In the genomic region with DNA sequence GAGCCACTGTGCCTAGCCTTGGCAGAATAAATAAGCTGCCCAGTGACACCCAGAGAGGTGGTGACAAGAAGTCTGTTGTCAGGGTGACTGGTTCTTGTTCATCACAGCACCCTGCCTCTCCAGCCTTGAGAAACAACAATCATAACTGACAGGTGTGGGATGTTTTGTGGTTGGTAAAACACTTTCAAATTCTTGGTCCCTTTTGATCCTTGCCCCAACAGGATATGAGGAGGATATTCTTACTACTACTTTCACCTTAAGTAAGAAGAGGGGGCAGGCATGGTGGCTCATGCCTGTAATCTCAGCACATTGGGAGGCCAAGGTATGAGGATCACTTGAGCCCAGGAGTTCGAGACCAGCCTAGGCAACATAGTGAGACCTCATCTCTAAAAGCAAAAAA, we compare ENCODE assay signal across 13 cellular contexts. TPM values are rescaled to one million over a fixed set of nuclear protein-coding genes. Genes with fewer than 3 reads are reported as not detected.
A peak's percentile ranks its signal among the peaks of the same experiment; 100 is the strongest.
DNase-seq lines count a peak whose midpoint lies in the region; ATAC-seq lines count a peak whose summit lies in the region.
"Had no signal": no experiment of that assay in that cellular context is flagged by ENCODE, and none has a peak within 500 bp of the region (broad histone marks: within the 10 kb centered on the region; RNA-seq: fewer than 3 reads in every experiment).

No MANE protein-coding gene starts in this region.

- peak; percentile 77 for ATAC-seq in activated CD8-positive, alpha-beta memory T cell treated with anti-CD3 and anti-CD28 coated beads, Interleukin-2, amount 10 ng/mL, durations not matched to agents 7 days and 5 days
- ATAC-seq in HG02759 (IDR thresholded peaks at IDR 0.05; ENCODE audit: unreplicated experiment) = peak; percentile 52

- CTCF ChIA-PET in activated CD8-positive, alpha-beta memory T cell treated with anti-CD3 and anti-CD28 coated beads, Interleukin-2, amount 10 ng/mL, durations not matched to agents 7 days and 5 days (lab: Charles Lee) = no interaction called here

- no peak overlapping the region for H3K27ac Mint-ChIP-seq in activated CD8-positive, alpha-beta memory T cell treated with anti-CD3 and anti-CD28 coated beads, Interleukin-2, amount 10 ng/mL, durations not matched to agents 7 days and 5 days
- H3K27ac Mint-ChIP-seq in T-helper 2 cell treated with Interferon-gamma antibody and Interleukin-4, amounts not matched to agents 5 μg/mL and 100 μg/mL, for 36 hours = no peak overlapping the region
- H3K27ac Mint-ChIP-seq: activated B cell treated with CpG ODN at 0.5 μM for 24 hours; stimulated activated naive CD8-positive, alpha-beta T cell treated with anti-CD3 and anti-CD28 coated beads, Interleukin-15, Interleukin-2, amounts not matched to agents 100 ng/mL and 50 ng/mL, for 24 hours had no signal

- H3K9me3 Mint-ChIP-seq in activated CD8-positive, alpha-beta memory T cell treated with anti-CD3 and anti-CD28 coated beads, Interleukin-2, amount 10 ng/mL, durations not matched to agents 7 days and 5 days (ENCODE audit: low read depth) = no peaks in the 10 kb centered on the region
- H3K9me3 Mint-ChIP-seq in T-helper 2 cell treated with Interferon-gamma antibody and Interleukin-4, amounts not matched to agents 5 μg/mL and 100 μg/mL, for 36 hours = no peaks in the 10 kb centered on the region
- H3K9me3 Mint-ChIP-seq: activated B cell treated with CpG ODN at 0.5 μM for 24 hours; stimulated activated naive CD8-positive, alpha-beta T cell treated with anti-CD3 and anti-CD28 coated beads, Interleukin-15, Interleukin-2, amounts not matched to agents 100 ng/mL and 50 ng/mL, for 24 hours had no signal

- H3K36me3 Mint-ChIP-seq in activated CD8-positive, alpha-beta memory T cell treated with anti-CD3 and anti-CD28 coated beads, Interleukin-2, amount 10 ng/mL, durations not matched to agents 7 days and 5 days = no peaks in the 10 kb centered on the region
- no peaks in the 10 kb centered on the region for H3K36me3 Mint-ChIP-seq in T-helper 2 cell treated with Interferon-gamma antibody and Interleukin-4, amounts not matched to agents 5 μg/mL and 100 μg/mL, for 36 hours (ENCODE audit: low read depth)

- no peak overlapping the region for H3K4me3 Mint-ChIP-seq in activated CD8-positive, alpha-beta memory T cell treated with anti-CD3 and anti-CD28 coated beads, Interleukin-2, amount 10 ng/mL, durations not matched to agents 7 days and 5 days
- no peak overlapping the region for H3K4me3 Mint-ChIP-seq in T-helper 2 cell treated with Interferon-gamma antibody and Interleukin-4, amounts not matched to agents 5 μg/mL and 100 μg/mL, for 36 hours
- H3K4me3 Mint-ChIP-seq: activated B cell treated with CpG ODN at 0.5 μM for 24 hours; stimulated activated naive CD8-positive, alpha-beta T cell treated with anti-CD3 and anti-CD28 coated beads, Interleukin-15, Interleukin-2, amounts not matched to agents 100 ng/mL and 50 ng/mL, for 24 hours had no signal

- peaks cover 6% of the 10 kb centered on the region for H3K4me1 Mint-ChIP-seq in activated CD8-positive, alpha-beta memory T cell treated with anti-CD3 and anti-CD28 coated beads, Interleukin-2, amount 10 ng/mL, durations not matched to agents 7 days and 5 days
- H3K4me1 Mint-ChIP-seq in T-helper 2 cell treated with Interferon-gamma antibody and Interleukin-4, amounts not matched to agents 5 μg/mL and 100 μg/mL, for 36 hours (ENCODE audit: low read depth) = peaks cover 12% of the 10 kb centered on the region
- H3K4me1 Mint-ChIP-seq: activated B cell treated with CpG ODN at 0.5 μM for 24 hours had no signal

- DNase-seq in activated CD8-positive, alpha-beta memory T cell treated with anti-CD3 and anti-CD28 coated beads, Interleukin-2, amount 10 ng/mL, durations not matched to agents 7 days and 5 days = peak; percentile 49
- DNase-seq in activated CD8-positive, alpha-beta memory T cell treated with anti-CD3 and anti-CD28 coated beads for 24 hours = no peak
- DNase-seq in T-helper 2 cell treated with Interferon-gamma antibody and Interleukin-4, amounts not matched to agents 5 μg/mL and 100 μg/mL, for 36 hours (ENCODE audit: low spot score) = peak; percentile 50
- peak; percentile 15 to 38 (median 26) for DNase-seq in stimulated activated CD4-positive, alpha-beta T cell treated with anti-CD3 and anti-CD28 coated beads, TNF-alpha, amount 100 ng/mL, for 48 hours (ENCODE audit: low read depth in 3 of 3)
- no peak for DNase-seq in KG1 (lab: John Stamatoyannopoulos, UW)
- no peak for DNase-seq in DMS153 treated with DMSO at 0.1 percent for 48 hours (lab: John Stamatoyannopoulos, UW; ENCODE audit: unreplicated experiment)
- no peak for DNase-seq in dedifferentiated amniotic fluid mesenchymal stem cell (ENCODE audit: extremely low spot score)
- DNase-seq: activated B cell treated with CpG ODN at 0.5 μM for 24 hours, foreskin fibroblast, mammary epithelial cell, NCI-H1048 had no signal

- H3K27me3 Mint-ChIP-seq in activated CD8-positive, alpha-beta memory T cell treated with anti-CD3 and anti-CD28 coated beads, Interleukin-2, amount 10 ng/mL, durations not matched to agents 7 days and 5 days = peaks cover 10% of the 10 kb centered on the region
- peaks cover 18% of the 10 kb centered on the region for H3K27me3 Mint-ChIP-seq in T-helper 2 cell treated with Interferon-gamma antibody and Interleukin-4, amounts not matched to agents 5 μg/mL and 100 μg/mL, for 36 hours (ENCODE audit: low read depth)

RNA-seq across cellular contexts. Expression of gene FRRS1L, which starts 14.2 kb away (rescaled TPM):
- total RNA-seq in activated CD8-positive, alpha-beta memory T cell treated with anti-CD3 and anti-CD28 coated beads, Interleukin-2, amount 10 ng/mL, durations not matched to agents 7 days and 5 days = not detected
- total RNA-seq: activated B cell treated with CpG ODN at 0.5 μM for 24 hours had no signal

Comparison
In these comparisons a context has a peak if more than half of its experiments do, and no peak if none do; other contexts are left out.
1. DNase-seq: peak in activated CD8-positive, alpha-beta memory T cell treated with anti-CD3 and anti-CD28 coated beads, Interleukin-2, amount 10 ng/mL, durations not matched to agents 7 days and 5 days (single experiment), T-helper 2 cell treated with Interferon-gamma antibody and Interleukin-4, amounts not matched to agents 5 μg/mL and 100 μg/mL, for 36 hours (single experiment) and stimulated activated CD4-positive, alpha-beta T cell treated with anti-CD3 and anti-CD28 coated beads, TNF-alpha, amount 100 ng/mL, for 48 hours (3 of 3); none in activated CD8-positive, alpha-beta memory T cell treated with anti-CD3 and anti-CD28 coated beads for 24 hours (single experiment), KG1 (single experiment), DMS153 treated with DMSO at 0.1 percent for 48 hours (single experiment) and dedifferentiated amniotic fluid mesenchymal stem cell (single experiment).